In genomic region chr6:31797607-31798006, GRCh38 we compare ENCODE assay signal across 11 cellular contexts.
DNase-seq lines count a peak whose midpoint lies in the region; ATAC-seq lines count a peak whose summit lies in the region.
"Had no signal": no experiment of that assay in that cellular context is flagged by ENCODE, and none has a peak within 500 bp of the region (broad histone marks: within the 10 kb centered on the region; RNA-seq: fewer than 3 reads in every experiment).

No MANE protein-coding gene starts in this region.

- no peaks in the 10 kb centered on the region for H3K9me3 Mint-ChIP-seq in T-helper 2 cell treated with Interferon-gamma antibody and Interleukin-4, amounts not matched to agents 5 μg/mL and 100 μg/mL, for 36 hours
- no peaks in the 10 kb centered on the region for H3K9me3 Mint-ChIP-seq in stimulated activated effector memory CD8-positive, alpha-beta T cell treated with anti-CD3 and anti-CD28 coated beads, Interleukin-12 subunit alpha, Interleukin-12 subunit beta, amount 100 ng/mL, for 72 hours

- no peak overlapping the region for H3K4me3 ChIP-seq in effector memory CD4-positive, alpha-beta T cell (ENCODE audit: insufficient read depth, low read depth, low read length, poor library complexity, severe bottlenecking)

- peaks cover 30% of the 10 kb centered on the region for H3K36me3 Mint-ChIP-seq in T-helper 2 cell treated with Interferon-gamma antibody and Interleukin-4, amounts not matched to agents 5 μg/mL and 100 μg/mL, for 36 hours (ENCODE audit: low read depth)
- peaks cover 68% of the 10 kb centered on the region for H3K36me3 Mint-ChIP-seq in stimulated activated effector memory CD8-positive, alpha-beta T cell treated with anti-CD3 and anti-CD28 coated beads, Interleukin-12 subunit alpha, Interleukin-12 subunit beta, amount 100 ng/mL, for 72 hours

- H3K4me1 Mint-ChIP-seq in T-helper 2 cell treated with Interferon-gamma antibody and Interleukin-4, amounts not matched to agents 5 μg/mL and 100 μg/mL, for 36 hours (ENCODE audit: low read depth): peaks cover 23% of the 10 kb centered on the region
- H3K4me1 Mint-ChIP-seq in stimulated activated effector memory CD8-positive, alpha-beta T cell treated with anti-CD3 and anti-CD28 coated beads, Interleukin-12 subunit alpha, Interleukin-12 subunit beta, amount 100 ng/mL, for 72 hours: peaks cover 26% of the 10 kb centered on the region

- H3K27me3 Mint-ChIP-seq in T-helper 2 cell treated with Interferon-gamma antibody and Interleukin-4, amounts not matched to agents 5 μg/mL and 100 μg/mL, for 36 hours (ENCODE audit: low read depth): no peaks in the 10 kb centered on the region

- H3K4me1 ChIP-seq in effector memory CD4-positive, alpha-beta T cell (ENCODE audit: control insufficient read depth, insufficient read depth, low read length, poor library complexity, severe bottlenecking): peaks cover 37% of the 10 kb centered on the region

- H3K36me3 ChIP-seq in effector memory CD4-positive, alpha-beta T cell (ENCODE audit: control insufficient read depth, insufficient read depth, low read length): peaks cover 2% of the 10 kb centered on the region

- H3K27ac Mint-ChIP-seq in T-helper 2 cell treated with Interferon-gamma antibody and Interleukin-4, amounts not matched to agents 5 μg/mL and 100 μg/mL, for 36 hours: peak overlapping the region; percentile 88
- peak overlapping the region; percentile 83 for H3K27ac Mint-ChIP-seq in stimulated activated effector memory CD8-positive, alpha-beta T cell treated with anti-CD3 and anti-CD28 coated beads, Interleukin-12 subunit alpha, Interleukin-12 subunit beta, amount 100 ng/mL, for 72 hours

- no peaks in the 10 kb centered on the region for H3K9me3 ChIP-seq in effector memory CD4-positive, alpha-beta T cell (ENCODE audit: control insufficient read depth, low read length)

- ATAC-seq in stimulated activated effector memory CD8-positive, alpha-beta T cell treated with anti-CD3 and anti-CD28 coated beads, Interleukin-12 subunit alpha, Interleukin-12 subunit beta, amount 100 ng/mL, for 72 hours: no peak
- no peak for ATAC-seq in HG02981 (IDR thresholded peaks at IDR 0.05; ENCODE audit: unreplicated experiment)

- peak overlapping the region; percentile 51 for H3K27ac ChIP-seq in effector memory CD4-positive, alpha-beta T cell (ENCODE audit: insufficient read depth, low read length, poor library complexity, severe bottlenecking)

- peak overlapping the region; percentile 68 for H3K4me3 Mint-ChIP-seq in T-helper 2 cell treated with Interferon-gamma antibody and Interleukin-4, amounts not matched to agents 5 μg/mL and 100 μg/mL, for 36 hours
- H3K4me3 Mint-ChIP-seq in stimulated activated effector memory CD8-positive, alpha-beta T cell treated with anti-CD3 and anti-CD28 coated beads, Interleukin-12 subunit alpha, Interleukin-12 subunit beta, amount 100 ng/mL, for 72 hours: peak overlapping the region; percentile 20

- H3K27me3 ChIP-seq in effector memory CD4-positive, alpha-beta T cell (replicated peaks; ENCODE audit: control insufficient read depth, insufficient read depth, low read length, poor library complexity, severe bottlenecking): no peaks in the 10 kb centered on the region

- DNase-seq in activated T-cell treated with anti-CD3 and anti-CD28 coated beads for 1 hour (ENCODE audit: low read depth) (peak; percentile 23), NCI-H82 treated with DMSO at 0.1 percent for 48 hours (lab: John Stamatoyannopoulos, UW; ENCODE audit: unreplicated experiment) (no peak)
- DNase-seq in activated T-cell treated with anti-CD3 and anti-CD28 coated beads, Interleukin-2, amount 50 U/mL, for 1 hour: no peak
- DNase-seq in T-helper 2 cell treated with Interferon-gamma antibody and Interleukin-4, amounts not matched to agents 5 μg/mL and 100 μg/mL, for 36 hours (ENCODE audit: low spot score): no peak
- no peak for DNase-seq in effector memory CD4-positive, alpha-beta T cell
- DNase-seq in stimulated activated effector memory CD8-positive, alpha-beta T cell treated with anti-CD3 and anti-CD28 coated beads, Interleukin-12 subunit alpha, Interleukin-12 subunit beta, amount 100 ng/mL, for 72 hours (ENCODE audit: low spot score in 2 of 2): no peak
- no peak for DNase-seq in NK-92 treated with Interleukin-12 subunit alpha and Interleukin-12 subunit beta, amount 100 ng/mL, for 24 hours (lab: John Stamatoyannopoulos, UW)
- DNase-seq: ACHN, amniotic stem cell, NCI-H146 had no signal
